Comparison of ENCODE assay signal across 28 cellular contexts in the genomic region with DNA sequence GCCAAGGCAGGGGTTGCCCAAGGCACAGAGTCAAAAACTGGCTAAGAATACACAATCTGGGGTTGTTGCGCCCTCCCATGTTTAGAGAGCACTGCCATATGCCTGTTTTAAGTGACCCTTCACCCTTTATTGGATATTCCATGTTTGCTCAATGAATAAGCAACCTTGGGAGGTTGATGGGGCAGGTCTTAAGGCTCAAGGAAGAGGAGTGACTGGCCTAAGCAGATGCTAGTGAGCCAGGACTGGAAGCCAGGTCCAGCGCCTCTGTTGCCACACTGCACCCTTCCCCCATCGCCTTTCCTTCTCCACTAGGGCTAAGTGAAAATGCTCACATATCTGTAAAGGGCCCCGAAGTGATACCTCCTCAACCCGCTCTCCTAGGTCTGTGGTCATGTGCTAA. TPM values are rescaled to one million over a fixed set of nuclear protein-coding genes. Genes with fewer than 3 reads are reported as not detected.
"Had no signal": no experiment of that assay in that cellular context is flagged by ENCODE, and none has a peak within 500 bp of the region (broad histone marks: within the 10 kb centered on the region; RNA-seq: fewer than 3 reads in every experiment).

No MANE protein-coding gene starts in this region.

- H3K27me3 Mint-ChIP-seq: activated T-helper 17 cell treated with anti-CD3 and anti-CD28 coated beads, Interleukin-2, amount 50 U/mL, for 72 hours; dendritic cell treated with granulocyte-macrophage colony-stimulating factor and Interleukin-4, amounts not matched to agents 40 ng/mL and 50 ng/mL, for 4 days had no signal

- H3K36me3 ChIP-seq: WERI-Rb-1 had no signal

- H3K9me3 ChIP-seq: left ventricle myocardium inferior, sigmoid colon had no signal

- H3K4me2 ChIP-seq: hepatocyte, smooth muscle cell had no signal

- ATAC-seq: activated T-helper 17 cell treated with anti-CD3 and anti-CD28 coated beads, Interleukin-2, amount 50 U/mL, for 72 hours; foreskin keratinocyte; stimulated activated naive CD8-positive, alpha-beta T cell treated with anti-CD3 and anti-CD28 coated beads, Interleukin-15, Interleukin-2, amounts not matched to agents 100 U/mL and 50 U/mL, for 24 hours had no signal

- H3K27ac ChIP-seq: foreskin keratinocyte, hepatocyte, left ventricle myocardium inferior, sigmoid colon, WERI-Rb-1 had no signal

- H3K27me3 ChIP-seq: foreskin keratinocyte, hepatocyte, sigmoid colon had no signal

- H3K9me3 Mint-ChIP-seq: activated naive CD4-positive, alpha-beta T cell treated with anti-CD3 and anti-CD28 coated beads, Interleukin-2, amount 50 U/mL, for 72 hours; activated T-helper 17 cell treated with anti-CD3 and anti-CD28 coated beads, Interleukin-2, amount 50 U/mL, for 72 hours; dendritic cell treated with granulocyte-macrophage colony-stimulating factor and Interleukin-4, amounts not matched to agents 40 ng/mL and 50 ng/mL, for 4 days; nephron had no signal

- H2AFZ ChIP-seq: hepatocyte had no signal

- DNase-seq: activated CD4-positive, alpha-beta T cell treated with anti-CD3 and anti-CD28 coated beads for 1 hour; activated CD4-positive, alpha-beta T cell treated with anti-CD3 and anti-CD28 coated beads, Interleukin-2, amount 50 U/mL, for 48 hours; aorta; effector CD4-positive, alpha-beta T cell; foreskin keratinocyte; kidney glomerular epithelial cell; left ventricle myocardium inferior; mammary epithelial cell; midbrain; occipital lobe; retina; sigmoid colon; stimulated activated CD4-positive, alpha-beta T cell treated with anti-CD3 and anti-CD28 coated beads, Interleukin-15, amount 100 ng/mL, for 24 hours; stimulated activated CD8-positive, alpha-beta memory T cell treated with anti-CD3 and anti-CD28 coated beads, Interleukin-4, amount 100 ng/mL, for 48 hours; stimulated activated naive CD8-positive, alpha-beta T cell treated with anti-CD3 and anti-CD28 coated beads, Interleukin-15, Interleukin-2, amounts not matched to agents 100 U/mL and 50 U/mL, for 24 hours; WERI-Rb-1 had no signal

- H3K27ac Mint-ChIP-seq: activated T-helper 17 cell treated with anti-CD3 and anti-CD28 coated beads, Interleukin-2, amount 50 U/mL, for 72 hours; brain; dendritic cell treated with granulocyte-macrophage colony-stimulating factor and Interleukin-4, amounts not matched to agents 40 ng/mL and 50 ng/mL, for 4 days; nephron had no signal

- H3K4me3 ChIP-seq: hepatocyte, left ventricle myocardium inferior, sigmoid colon, smooth muscle cell had no signal

- H3K4me3 Mint-ChIP-seq: activated T-helper 17 cell treated with anti-CD3 and anti-CD28 coated beads, Interleukin-2, amount 50 U/mL, for 72 hours; brain; dendritic cell treated with granulocyte-macrophage colony-stimulating factor and Interleukin-4, amounts not matched to agents 40 ng/mL and 50 ng/mL, for 4 days; nephron had no signal

RNA-seq across cellular contexts. Expression of gene C9orf152, which starts 41.7 kb away (rescaled TPM):
- total RNA-seq: activated CD8-positive, alpha-beta memory T cell treated with anti-CD3 and anti-CD28 coated beads for 36 hours; activated naive CD4-positive, alpha-beta T cell treated with anti-CD3 and anti-CD28 coated beads, Interleukin-2, amount 50 U/mL, for 72 hours; activated T-helper 17 cell treated with anti-CD3 and anti-CD28 coated beads, Interleukin-2, amount 50 U/mL, for 72 hours; aorta; cardiac septum; epithelial cell of proximal tubule; foreskin keratinocyte; left ventricle myocardium inferior; mammary epithelial cell; occipital lobe; posterior vena cava; sigmoid colon; smooth muscle cell; subcutaneous adipose tissue had no signal
- polyA plus RNA-seq: foreskin keratinocyte, mammary epithelial cell, smooth muscle cell had no signal
